In genomic region chr12:64059685-64060084, GRCh38 we compare ENCODE assay signal across 17 cellular contexts.
A peak's percentile ranks its signal among the peaks of the same experiment; 100 is the strongest.
DNase-seq lines count a peak whose midpoint lies in the region; ATAC-seq, FAIRE-seq and TF ChIP-seq lines count a peak whose summit lies in the region.
"Had no signal": no experiment of that assay in that cellular context is flagged by ENCODE, and none has a peak within 500 bp of the region (broad histone marks: within the 10 kb centered on the region; RNA-seq: fewer than 3 reads in every experiment).

No MANE protein-coding gene starts in this region.

- H3K4me1 Mint-ChIP-seq in Calu3 (ENCODE audit: low read depth, unreplicated experiment) (no peaks in the 10 kb centered on the region), osteocyte (ENCODE audit: unreplicated experiment) (no peaks in the 10 kb centered on the region)

- TF ChIP-seq POLR2A in A549 (IDR thresholded peaks at IDR 0.05; ENCODE audit: low read length), result no peak

- peaks cover 6% of the 10 kb centered on the region for H3K36me3 Mint-ChIP-seq in Calu3 (ENCODE audit: insufficient read depth, unreplicated experiment)
- H3K36me3 Mint-ChIP-seq in osteocyte (ENCODE audit: unreplicated experiment), result peaks cover 10% of the 10 kb centered on the region

- no peak overlapping the region for H3K4me3 ChIP-seq in A549
- H3K4me3 ChIP-seq: Peyer's patch had no signal

- no peaks in the 10 kb centered on the region for H3K9me3 Mint-ChIP-seq in Calu3 (ENCODE audit: low read depth, unreplicated experiment)
- H3K9me3 Mint-ChIP-seq in osteocyte (ENCODE audit: unreplicated experiment), result peaks cover 5% of the 10 kb centered on the region
- H3K9me3 Mint-ChIP-seq: H9 had no signal

- FAIRE-seq in A549 (lab: Jason Lieb, UNC), result peak; percentile 87
- FAIRE-seq: HepG2 had no signal

- no peak for DNase-seq in A549 (ENCODE audit: low read depth in 1 of 2, low spot score in 1 of 2)
- DNase-seq in LHCN-M2 (ENCODE audit: low read depth), result peak; percentile 24
- DNase-seq in epidermal melanocyte (ENCODE audit: insufficient read length, low spot score), result peak; percentile 46
- DNase-seq in medulla oblongata (ENCODE audit: extremely low spot score), result peak; percentile 53
- DNase-seq in H4 (ENCODE audit: low spot score), result no peak
- DNase-seq in Calu3, result no peak
- DNase-seq in osteocyte (ENCODE audit: extremely low spot score, unreplicated experiment), result no peak
- no peak for DNase-seq in NCI-H446 (lab: John Stamatoyannopoulos, UW)
- DNase-seq: 8988T, DND-41, H9, NCI-H1417, NCI-H1930, NCI-H510A treated with DMSO at 0.1 percent for 48 hours, Peyer's patch, SHP77 treated with DMSO at 0.1 percent for 48 hours had no signal

- H3K27ac ChIP-seq in A549, result no peak overlapping the region
- H3K27ac ChIP-seq: Peyer's patch had no signal

- peaks cover 8% of the 10 kb centered on the region; the same call in 2 of the 3 replicates for H3K4me1 ChIP-seq in A549
- H3K4me1 ChIP-seq: Peyer's patch had no signal

- intact Hi-C loops in Calu3 (cut with micrococcal nuclease; ENCODE audit: unreplicated experiment), result no loop called here

- no TSS peak for BruUV-seq in Calu3 (replicated peaks; lab: Mats Ljungman, UMichigan)

- no peaks in the 10 kb centered on the region; the same call in 2 of the 3 replicates for H3K9me3 ChIP-seq in A549
- H3K9me3 ChIP-seq: Peyer's patch had no signal

- TF ChIP-seq RAD21 in A549 (conservative IDR thresholded peaks at IDR 0.05 in 1 of 2, IDR thresholded peaks at IDR 0.05 in 1 of 2), result no peak

- TF ChIP-seq CTCF in A549 (IDR thresholded peaks at IDR 0.05) (no peak), Calu3 (IDR thresholded peaks at IDR 0.05; ENCODE audit: unreplicated experiment) (no peak), osteocyte (IDR thresholded peaks at IDR 0.05) (no peak)

- no peak overlapping the region for H3K4me3 Mint-ChIP-seq in Calu3 (ENCODE audit: low read depth, unreplicated experiment)
- no peak overlapping the region for H3K4me3 Mint-ChIP-seq in osteocyte (ENCODE audit: unreplicated experiment)
- H3K4me3 Mint-ChIP-seq: H9 had no signal

- H3K27ac Mint-ChIP-seq in Calu3 (ENCODE audit: unreplicated experiment), result no peak overlapping the region
- no peak overlapping the region for H3K27ac Mint-ChIP-seq in osteocyte (ENCODE audit: unreplicated experiment)

- WGBS in A549 (ENCODE audit: missing lambda C conversion rate), result 98% methylated on average over 1 of the region's 1 CpG

- TF ChIP-seq EP300 in A549 (IDR thresholded peaks at IDR 0.05), result no peak

- CTCF ChIA-PET in A549 (lab: Yijun Ruan, JAX), result interaction anchor here (0.6 to 1.4 kb wide), 5 partner anchors 40 to 220 kb away, joined by 3 to 4 read pairs (median 3); no protein-coding TSS in a partner anchor
- CTCF ChIA-PET in Calu3 (lab: Charles Lee), result no interaction called here

- no peak overlapping the region for H3K4me2 ChIP-seq in A549

- POLR2A ChIA-PET in A549 (lab: Yijun Ruan, JAX), result no interaction called here

- ATAC-seq in A549, result no peak
- ATAC-seq: HepG2 had no signal

- H3K27me3 Mint-ChIP-seq in Calu3 (ENCODE audit: unreplicated experiment) (no peaks in the 10 kb centered on the region), osteocyte (ENCODE audit: unreplicated experiment) (no peaks in the 10 kb centered on the region)

TF ChIP-seq in A549, 52 proteins besides CTCF, POLR2A, EP300 and RAD21:
- TF ChIP-seq MAZ (IDR thresholded peaks at IDR 0.05; ENCODE audit: borderline replicate concordance, low read depth, low read length) (no peak), MYC (IDR thresholded peaks at IDR 0.05; ENCODE audit: borderline replicate concordance, low read length) (no peak), HEYL (CRISPR knock-in tag; IDR thresholded peaks at IDR 0.05) (no peak), HOXA7 (CRISPR knock-in tag; IDR thresholded peaks at IDR 0.05) (no peak), USF2 (IDR thresholded peaks at IDR 0.05) (no peak)
TF ChIP-seq in A549: peak in this region for 0.

Comparison
In these comparisons a context has a peak if more than half of its experiments do, and no peak if none do; other contexts are left out.
1. DNase-seq: peak in LHCN-M2 (single experiment), epidermal melanocyte (single experiment) and medulla oblongata (single experiment); none in A549 (0 of 2), H4 (single experiment), Calu3 (single experiment), osteocyte (single experiment) and NCI-H446 (0 of 2).